In genomic region chr1:10829965-10830515, GRCh38 we compare ENCODE assay signal across 17 cellular contexts.
"Had no signal": no experiment of that assay in that cellular context is flagged by ENCODE, and none has a peak within 500 bp of the region (broad histone marks: within the 10 kb centered on the region; RNA-seq: fewer than 3 reads in every experiment).

No MANE protein-coding gene starts in this region.

- H3K4me1 Mint-ChIP-seq: activated CD4-positive, alpha-beta T cell treated with anti-CD3 and anti-CD28 coated beads for 36 hours had no signal

- H3K27ac ChIP-seq: neutrophil had no signal

- H3K9me3 ChIP-seq: neutrophil had no signal

- DNase-seq: activated CD4-positive, alpha-beta T cell treated with anti-CD3 and anti-CD28 coated beads for 36 hours; activated CD4-positive, alpha-beta T cell treated with anti-CD3 and anti-CD28 coated beads, Interleukin-2, amount 50 U/mL, for 48 hours; activated T-cell treated with anti-CD3 and anti-CD28 coated beads for 4 hours; effector memory CD4-positive, alpha-beta T cell; foreskin fibroblast; mesenchymal stem cell; naive thymus-derived CD4-positive, alpha-beta T cell; posterior cingulate gyrus; retina; stimulated activated CD4-positive, alpha-beta T cell treated with anti-CD3 and anti-CD28 coated beads, Interleukin-12 subunit alpha, Interleukin-12 subunit beta, amount 100 ng/mL, for 4 hours; stimulated activated CD4-positive, alpha-beta T cell treated with anti-CD3 and anti-CD28 coated beads, Interleukin-1b, Interleukin-23, amount 100 ng/mL, for 48 hours; trophoblast cell had no signal

- H3K4me3 Mint-ChIP-seq: activated CD4-positive, alpha-beta T cell treated with anti-CD3 and anti-CD28 coated beads for 36 hours; activated naive CD8-positive, alpha-beta T cell; activated T-helper 1 cell treated with anti-CD3 and anti-CD28 coated beads, Interleukin-12 subunit alpha, Interleukin-12 subunit beta, Interleukin-2, Interleukin-4 antibody, amounts not matched to agents 30 ng/mL and 10 ng/mL and 1 ng/mL, durations not matched to agents 14 hours and 24 hours and 36 hours; stimulated activated naive CD8-positive, alpha-beta T cell treated with anti-CD3 and anti-CD28 coated beads, Interleukin-15, Interleukin-2, amounts not matched to agents 100 ng/mL and 50 ng/mL, for 24 hours had no signal

- ATAC-seq: activated CD4-positive, alpha-beta T cell treated with anti-CD3 and anti-CD28 coated beads for 36 hours had no signal

- H3K27ac Mint-ChIP-seq: activated CD4-positive, alpha-beta T cell treated with anti-CD3 and anti-CD28 coated beads for 36 hours; activated naive CD8-positive, alpha-beta T cell; activated T-helper 1 cell treated with anti-CD3 and anti-CD28 coated beads, Interleukin-12 subunit alpha, Interleukin-12 subunit beta, Interleukin-2, Interleukin-4 antibody, amounts not matched to agents 30 ng/mL and 10 ng/mL and 1 ng/mL, durations not matched to agents 14 hours and 24 hours and 36 hours; stimulated activated naive CD8-positive, alpha-beta T cell treated with anti-CD3 and anti-CD28 coated beads, Interleukin-15, Interleukin-2, amounts not matched to agents 100 ng/mL and 50 ng/mL, for 24 hours had no signal

- H3K36me3 ChIP-seq: neutrophil had no signal

- H3K9me3 Mint-ChIP-seq: stimulated activated naive CD8-positive, alpha-beta T cell treated with anti-CD3 and anti-CD28 coated beads, Interleukin-15, Interleukin-2, amounts not matched to agents 100 ng/mL and 50 ng/mL, for 24 hours had no signal

- H3K36me3 Mint-ChIP-seq: activated naive CD8-positive, alpha-beta T cell had no signal

- FAIRE-seq: bronchial epithelial cell had no signal
